9 cellular contexts compared by ENCODE assay signal in the genomic region with DNA sequence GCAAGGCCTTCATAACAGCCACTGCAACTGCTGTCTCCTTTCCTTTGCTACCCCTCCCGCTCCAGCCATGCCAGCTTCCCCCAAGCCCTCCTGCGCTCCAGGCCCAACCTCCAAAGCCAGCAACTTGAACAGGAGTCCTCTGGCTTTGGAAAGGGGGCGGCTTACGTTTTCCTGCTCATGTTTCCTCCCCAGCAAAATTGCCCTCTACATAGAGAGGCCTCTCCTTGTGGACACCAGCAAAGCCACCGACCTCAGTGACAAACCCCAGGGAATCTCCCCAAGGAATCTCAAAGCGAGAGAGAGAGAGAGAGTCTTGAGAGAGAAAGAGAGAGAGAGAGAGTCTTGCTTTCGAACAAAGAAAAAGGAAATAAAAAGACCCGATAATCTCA. TPM values are rescaled to one million over a fixed set of nuclear protein-coding genes. Genes with fewer than 3 reads are reported as not detected.
A peak's percentile ranks its signal among the peaks of the same experiment; 100 is the strongest.
DNase-seq lines count a peak whose midpoint lies in the region; ATAC-seq and TF ChIP-seq lines count a peak whose summit lies in the region.
"Had no signal": no experiment of that assay in that cellular context is flagged by ENCODE, and none has a peak within 500 bp of the region (broad histone marks: within the 10 kb centered on the region; RNA-seq: fewer than 3 reads in every experiment).

No MANE protein-coding gene starts in this region.

- WGBS in hepatocyte (ENCODE audit: low lambda C conversion rate, missing lambda C conversion rate) = 9% methylated on average over 8 of the region's 8 CpGs

- H3K9me2 ChIP-seq in hepatocyte (replicated peaks; ENCODE audit: insufficient read depth) = no peaks in the 10 kb centered on the region

- no peaks in the 10 kb centered on the region for H3K9me3 ChIP-seq in hepatocyte (ENCODE audit: low read depth)
- no peaks in the 10 kb centered on the region for H3K9me3 ChIP-seq in skeletal muscle tissue (ENCODE audit: control insufficient read depth in 3 of 3, low read length in 3 of 3)

- H3K4me3 Mint-ChIP-seq in activated T-helper 17 cell treated with anti-CD3 and anti-CD28 coated beads, Interleukin-2, amount 50 U/mL, for 72 hours = peak overlapping the region; percentile 98

- H3K36me3 ChIP-seq in hepatocyte (replicated peaks; ENCODE audit: insufficient read depth, low read depth) (no peaks in the 10 kb centered on the region), skeletal muscle tissue (ENCODE audit: control insufficient read depth in 3 of 3, insufficient read depth in 3 of 3, low read length in 3 of 3) (peaks cover 12 to 20% (median 17%) of the 10 kb centered on the region in 3 donors)

- H3K79me2 ChIP-seq in hepatocyte = peaks cover 35% of the 10 kb centered on the region

- H3K4me1 Mint-ChIP-seq in activated T-helper 17 cell treated with anti-CD3 and anti-CD28 coated beads, Interleukin-2, amount 50 U/mL, for 72 hours = peaks cover 41% of the 10 kb centered on the region

- H3K4me2 ChIP-seq in hepatocyte = peak overlapping the region; percentile 70

- ATAC-seq in GM19324 (IDR thresholded peaks at IDR 0.05; ENCODE audit: low FRiP score, unreplicated experiment) = peak; percentile 22
- ATAC-seq in HG03432 (IDR thresholded peaks at IDR 0.05; ENCODE audit: unreplicated experiment) = peak; percentile 35
- peak; percentile 39 for ATAC-seq in activated T-helper 17 cell treated with anti-CD3 and anti-CD28 coated beads, Interleukin-2, amount 50 U/mL, for 72 hours (replicated peaks)

- TF ChIP-seq CTCF in hepatocyte (IDR thresholded peaks at IDR 0.05; ENCODE audit: poor library complexity) = no peak

- H3K9me3 Mint-ChIP-seq in activated T-helper 17 cell treated with anti-CD3 and anti-CD28 coated beads, Interleukin-2, amount 50 U/mL, for 72 hours = no peaks in the 10 kb centered on the region

- peaks cover 5% of the 10 kb centered on the region for H4K20me1 ChIP-seq in hepatocyte (ENCODE audit: insufficient read depth, poor library complexity, severe bottlenecking)

- H2AFZ ChIP-seq in hepatocyte = peak overlapping the region; percentile 79

- H3K27me3 Mint-ChIP-seq in activated T-helper 17 cell treated with anti-CD3 and anti-CD28 coated beads, Interleukin-2, amount 50 U/mL, for 72 hours = no peaks in the 10 kb centered on the region

- no peak overlapping the region for H3K4me3 ChIP-seq in hepatocyte
- peak overlapping the region; percentile 90 to 96 (median 91) for H3K4me3 ChIP-seq in skeletal muscle tissue (ENCODE audit: low read length in 3 of 3)

- H3K9ac ChIP-seq in skeletal muscle tissue (ENCODE audit: low read depth in 1 of 3, low read length in 3 of 3) = peak overlapping the region; percentile 89 to 95 (median 93)

- H3K27me3 ChIP-seq in hepatocyte (no peaks in the 10 kb centered on the region), skeletal muscle tissue (ENCODE audit: control insufficient read depth in 3 of 3, insufficient read depth in 3 of 3, low read length in 3 of 3) (no peaks in the 10 kb centered on the region)

- peak overlapping the region; percentile 91 for H3K27ac ChIP-seq in hepatocyte
- H3K27ac ChIP-seq in skeletal muscle tissue (ENCODE audit: low read depth, low read length) = peak overlapping the region; percentile 93

- H3K27ac Mint-ChIP-seq in activated T-helper 17 cell treated with anti-CD3 and anti-CD28 coated beads, Interleukin-2, amount 50 U/mL, for 72 hours = peak overlapping the region; percentile 99

- H3K36me3 Mint-ChIP-seq in activated T-helper 17 cell treated with anti-CD3 and anti-CD28 coated beads, Interleukin-2, amount 50 U/mL, for 72 hours (ENCODE audit: low read depth) = peaks cover 55% of the 10 kb centered on the region

- H3K4me1 ChIP-seq in hepatocyte (ENCODE audit: insufficient read depth) = peaks cover 13% of the 10 kb centered on the region
- peaks cover 21 to 30% (median 26%) of the 10 kb centered on the region in 3 donors for H3K4me1 ChIP-seq in skeletal muscle tissue (ENCODE audit: control insufficient read depth in 3 of 3, insufficient read depth in 3 of 3, low read length in 3 of 3)

- DNase-seq in AG20443 (ENCODE audit: low spot score) (peak; percentile 32), hepatocyte (ENCODE audit: low spot score) (peak; percentile 45), SIG-M5 (lab: John Stamatoyannopoulos, UW) (no peak), AML-193 (lab: John Stamatoyannopoulos, UW) (no peak)

RNA-seq across cellular contexts. Expression of gene BTN2A1, which starts 0.4 kb away (rescaled TPM):
- 10 to 100 TPM; 26.1 to 36.3 TPM for total RNA-seq in activated T-helper 17 cell treated with anti-CD3 and anti-CD28 coated beads, Interleukin-2, amount 50 U/mL, for 72 hours
- total RNA-seq in hepatocyte = 20.0 and 21.4 TPM in 2 replicates
- polyA plus RNA-seq in hepatocyte = 14.9 and 17.9 TPM in 2 replicates
- total RNA-seq in skeletal muscle tissue = 8.4 TPM

RNA-seq across cellular contexts. Expression of gene BTN3A3, which starts 17.1 kb away (rescaled TPM):
- 10 to 100 TPM; 31.1 to 77.1 TPM for total RNA-seq in activated T-helper 17 cell treated with anti-CD3 and anti-CD28 coated beads, Interleukin-2, amount 50 U/mL, for 72 hours
- total RNA-seq in hepatocyte (3.8 and 7.5 TPM in 2 replicates), skeletal muscle tissue (20.9 TPM)
- polyA plus RNA-seq in hepatocyte = 3.9 and 4.3 TPM in 2 replicates

RNA-seq across cellular contexts. Expression of gene BTN1A1, which starts 42.7 kb away (rescaled TPM):
- total RNA-seq in activated T-helper 17 cell treated with anti-CD3 and anti-CD28 coated beads, Interleukin-2, amount 50 U/mL, for 72 hours = under 1 TPM in 1 of 2 donors, not detected in 1; 0.21 TPM
- total RNA-seq in hepatocyte (0.60 and 0.84 TPM in 2 replicates), skeletal muscle tissue (not detected)
- polyA plus RNA-seq in hepatocyte = 0.15 and 0.59 TPM in 2 replicates
- total RNA-seq: myocyte had no signal

RNA-seq across cellular contexts. Expression of gene BTN3A1, which starts 55.3 kb away (rescaled TPM):
- 10 to 100 TPM; 35.1 to 70.0 TPM for total RNA-seq in activated T-helper 17 cell treated with anti-CD3 and anti-CD28 coated beads, Interleukin-2, amount 50 U/mL, for 72 hours
- total RNA-seq in hepatocyte (18.4 and 20.4 TPM in 2 replicates), skeletal muscle tissue (17.2 TPM)
- 10.9 and 12.9 TPM in 2 replicates for polyA plus RNA-seq in hepatocyte

Comparison
In these comparisons a context has a peak if more than half of its experiments do, and no peak if none do; other contexts are left out.
1. DNase-seq: peak in AG20443 (single experiment) and hepatocyte (single experiment); none in SIG-M5 (single experiment) and AML-193 (0 of 2).
2. Peak in every context shown above with its lines, with median percentiles within 50 percentile points of each other: ATAC-seq.